22 cellular contexts compared by ENCODE assay signal in the genomic region with DNA sequence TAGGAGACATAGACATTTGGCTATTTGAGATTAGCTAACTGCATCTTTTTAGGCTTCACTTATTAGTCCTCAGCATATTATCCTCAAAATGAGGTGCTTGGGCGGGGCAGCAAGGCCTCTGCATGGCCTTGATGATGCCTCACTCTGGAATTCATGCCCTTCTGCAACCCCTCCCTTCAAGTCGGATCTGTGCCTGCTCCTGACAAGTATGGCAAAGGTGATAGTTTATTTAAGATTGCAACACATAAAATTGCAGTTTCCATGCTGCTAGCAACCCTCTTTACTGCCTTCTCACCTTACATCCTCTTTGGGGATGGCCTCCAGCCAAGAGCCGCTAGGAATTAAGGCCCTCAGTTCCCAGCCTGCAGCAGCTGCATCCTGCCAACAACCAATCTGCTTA.
"Had no signal": no experiment of that assay in that cellular context is flagged by ENCODE, and none has a peak within 500 bp of the region (broad histone marks: within the 10 kb centered on the region; RNA-seq: fewer than 3 reads in every experiment).

No MANE protein-coding gene starts in this region.

- H3K36me3 ChIP-seq: adrenal gland, ascending aorta, brain microvascular endothelial cell, heart right ventricle, right lobe of liver, stomach, suprapubic skin, tibial nerve had no signal

- FAIRE-seq: keratinocyte had no signal

- H3K36me3 Mint-ChIP-seq: activated naive CD8-positive, alpha-beta T cell; naive B cell; stimulated activated memory B cell treated with anti-CD40 and anti-IgM and Interleukin-4, amounts not matched to agents 10 μg/mL and 1 μg/mL and 100 μg/mL, for 72 hours had no signal

- H3K27me3 ChIP-seq: adrenal gland, ascending aorta, brain microvascular endothelial cell, heart right ventricle, right lobe of liver, stomach, suprapubic skin, tibial nerve had no signal

- H3K4me3 ChIP-seq: adrenal gland, ascending aorta, coronary artery, heart right ventricle, mucosa of descending colon, right lobe of liver, skin epidermis, stomach, suprapubic skin, tibial nerve had no signal

- H3K4me1 Mint-ChIP-seq: naive B cell; stimulated activated memory B cell treated with anti-CD40 and anti-IgM and Interleukin-4, amounts not matched to agents 10 μg/mL and 1 μg/mL and 100 μg/mL, for 72 hours had no signal

- DNase-seq: activated CD4-positive, alpha-beta T cell treated with anti-CD3 and anti-CD28 coated beads, Interleukin-2, amount 50 U/mL, for 1 hour; activated T-cell treated with anti-CD3 and anti-CD28 coated beads, Interleukin-2, amount 50 U/mL, for 1 hour; adrenal gland; brain microvascular endothelial cell; cerebellar nuclear complex; heart right ventricle; left colon; mesenchymal stem cell; mucosa of descending colon; naive B cell; nucleus accumbens; right lobe of liver; stimulated activated CD4-positive, alpha-beta T cell treated with anti-CD3 and anti-CD28 coated beads, Interleukin-2, amount 100 ng/mL, for 24 hours; stomach had no signal

- H3K27ac Mint-ChIP-seq: activated naive CD8-positive, alpha-beta T cell; stimulated activated memory B cell treated with anti-CD40 and anti-IgM and Interleukin-4, amounts not matched to agents 10 μg/mL and 1 μg/mL and 100 μg/mL, for 72 hours had no signal

- H3K4me3 Mint-ChIP-seq: activated naive CD8-positive, alpha-beta T cell; stimulated activated memory B cell treated with anti-CD40 and anti-IgM and Interleukin-4, amounts not matched to agents 10 μg/mL and 1 μg/mL and 100 μg/mL, for 72 hours had no signal
